ENCODE assay signal across 10 cellular contexts in genomic region chr1:54125671-54126070, GRCh38. TPM values are rescaled to one million over a fixed set of nuclear protein-coding genes. Genes with fewer than 3 reads are reported as not detected.
DNase-seq lines count a peak whose midpoint lies in the region; ATAC-seq and TF ChIP-seq lines count a peak whose summit lies in the region.
"Had no signal": no experiment of that assay in that cellular context is flagged by ENCODE, and none has a peak within 500 bp of the region (broad histone marks: within the 10 kb centered on the region; RNA-seq: fewer than 3 reads in every experiment).

No MANE protein-coding gene starts in this region.

- H3K27me3 ChIP-seq in H7 (ENCODE audit: control insufficient read depth, insufficient read depth, low read length) (peaks cover 14% of the 10 kb centered on the region), body of pancreas (no peaks in the 10 kb centered on the region)

- intact Hi-C loops in body of pancreas (cut with DNase I) (loop anchor here (10.0 kb wide), 1 partner anchor 279 kb away; the partner anchor contains the start of gene SSBP3), natural killer cell (cut with micrococcal nuclease) (loop anchor here (10.0 kb wide), 1 partner anchor 279 kb away; the partner anchor contains the start of gene SSBP3)

- H3K36me3 ChIP-seq in H7 (replicated peaks; ENCODE audit: control insufficient read depth, insufficient read depth, low read length) (no peaks in the 10 kb centered on the region), body of pancreas (replicated peaks in 1 of 2; ENCODE audit: insufficient read depth in 1 of 2, low read depth in 2 of 2) (no peaks in the 10 kb centered on the region)

- H3K4me3 ChIP-seq in H7 (ENCODE audit: insufficient read depth, low read depth, low read length) = no peak overlapping the region
- no peak overlapping the region for H3K4me3 ChIP-seq in body of pancreas

- H3K4me1 ChIP-seq in body of pancreas = peaks cover 45% of the 10 kb centered on the region

- H3K9me3 ChIP-seq in body of pancreas = no peaks in the 10 kb centered on the region

- H3K36me3 Mint-ChIP-seq in natural killer cell = no peaks in the 10 kb centered on the region

- peaks cover 6 to 7% of the 10 kb centered on the region in 2 donors for H3K4me1 Mint-ChIP-seq in natural killer cell

- no peak overlapping the region for H3K4me3 Mint-ChIP-seq in natural killer cell

- H3K27ac ChIP-seq in body of pancreas = peak overlapping the region; percentile 81 to 90 (median 88)

- H3K27ac Mint-ChIP-seq in natural killer cell = no peak overlapping the region

- peak in 6 of 7 experiments; percentile 18 to 62 (median 52) for TF ChIP-seq CTCF in body of pancreas (IDR thresholded peaks at IDR 0.05)
- no peak for TF ChIP-seq CTCF in natural killer cell (IDR thresholded peaks at IDR 0.05)

- ATAC-seq in body of pancreas (peak; percentile 38), natural killer cell (no peak), HG02623 (IDR thresholded peaks at IDR 0.05; ENCODE audit: unreplicated experiment) (no peak)

- no peaks in the 10 kb centered on the region for H3K9me3 Mint-ChIP-seq in natural killer cell

- H3K27me3 Mint-ChIP-seq in natural killer cell (ENCODE audit: low read depth in 2 of 2) = peaks cover 0 to 7% of the 10 kb centered on the region in 2 donors

- WGBS in body of pancreas, 2 donors = 95 to 98% methylated on average over 5 of the region's 5 CpGs

- DNase-seq in A172 (ENCODE audit: low spot score) = peak; percentile 29
- peak; percentile 48 for DNase-seq in H7
- peak; percentile 64 to 78 (median 72) for DNase-seq in body of pancreas
- DNase-seq in left kidney (ENCODE audit: low read depth, low spot score) = peak; percentile 51
- DNase-seq in NCI-H2081 (lab: John Stamatoyannopoulos, UW) = no peak
- no peak for DNase-seq in natural killer cell
- DNase-seq in HCEC 1CT = no peak
- DNase-seq: activated CD8-positive, alpha-beta memory T cell treated with anti-CD3 and anti-CD28 coated beads for 24 hours; DMS79 had no signal

- no peak for TF ChIP-seq POLR2A in body of pancreas (IDR thresholded peaks at IDR 0.05)

RNA-seq across cellular contexts. Expression of gene CDCP2, which starts 27.1 kb away (rescaled TPM):
- total RNA-seq in A172 (2014; rRNA removed; shearing (Covaris generic)) = not detected in 2 replicates
- total RNA-seq in H7 (2014; rRNA removed; shearing (Covaris generic)) = not detected in 2 replicates
- total RNA-seq in body of pancreas = not detected
- total RNA-seq in natural killer cell = under 1 TPM in 1 of 3 donors, not detected in 2; 0.30 TPM

Comparison
In these comparisons a context has a peak if more than half of its experiments do, and no peak if none do; other contexts are left out.
1. DNase-seq: peak in A172 (single experiment), H7 (single experiment), body of pancreas (4 of 4) and left kidney (single experiment); none in NCI-H2081 (0 of 2), natural killer cell (single experiment) and HCEC 1CT (single experiment).